In the genomic region with DNA sequence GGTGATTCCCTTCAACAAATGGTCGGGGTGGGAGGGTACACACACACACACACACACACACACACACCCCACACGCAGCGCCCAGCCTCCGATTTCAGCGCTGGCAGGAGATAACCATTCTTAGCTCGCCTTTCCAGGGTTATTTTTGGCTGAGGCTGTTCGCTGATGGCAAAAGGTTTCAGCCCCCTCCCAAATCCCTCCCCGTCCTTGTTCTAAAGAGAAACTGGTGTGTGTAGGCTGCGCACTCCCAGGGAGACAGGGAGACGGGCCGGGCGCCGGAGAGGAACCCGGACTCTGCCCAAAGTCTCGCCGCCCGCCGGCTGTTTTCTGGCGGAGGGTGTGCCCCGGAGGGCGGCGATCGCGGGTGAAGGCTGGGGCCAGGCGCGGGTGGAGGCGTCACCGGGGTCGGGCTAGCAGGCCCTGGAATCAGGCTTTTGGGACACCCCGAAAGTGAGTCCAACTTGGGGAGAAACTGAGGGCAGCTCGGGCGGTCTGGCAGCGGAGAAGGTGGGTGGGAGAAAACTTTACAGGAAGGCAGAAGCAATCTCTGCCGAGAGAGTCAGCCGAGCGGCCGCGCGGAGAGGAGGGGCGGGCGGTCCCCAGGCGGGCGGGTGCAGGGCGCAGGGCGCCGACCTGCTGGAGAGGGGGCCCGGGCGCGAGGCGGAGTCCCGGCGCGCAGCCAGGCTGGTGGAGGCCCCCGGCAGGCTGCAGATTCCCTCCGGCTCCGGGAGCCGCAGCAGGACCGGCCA, we compare ENCODE assay signal across 1 cellular context.
A peak's percentile ranks its signal among the peaks of the same experiment; 100 is the strongest.
TF ChIP-seq lines count a peak whose summit lies in the region.

TSS of gene PGM5 (plus strand) at position 242 of the 749 bp plus-strand sequence. CDS start 517 bp downstream, outside the sequence.

TF ChIP-seq in endothelial cell of umbilical vein, 7 proteins besides CTCF, POLR2A, EP300 and RAD21:
- TF ChIP-seq EZH2 (IDR thresholded peaks at IDR 0.05; ENCODE audit: borderline replicate concordance, low read depth, low read length, severe bottlenecking), result peak; percentile 49
